Comparison of ENCODE assay signal across 7 cellular contexts in the genomic region with DNA sequence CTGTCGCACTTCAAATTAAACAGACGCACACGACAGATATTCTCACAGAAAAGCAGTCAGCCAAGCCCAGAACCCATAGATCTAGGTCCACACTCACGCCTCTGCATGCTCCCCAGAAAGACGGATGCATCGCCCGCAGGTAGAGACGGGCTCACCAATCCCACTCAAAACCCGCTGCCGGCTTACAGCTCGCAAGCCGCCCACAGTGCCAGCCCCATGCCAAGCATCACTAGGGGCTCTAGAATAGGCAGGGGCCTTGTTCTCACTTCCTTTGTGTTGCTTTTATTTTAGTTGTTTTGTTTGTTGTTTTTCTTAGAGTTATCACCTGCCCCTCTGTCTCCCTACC. TPM values are rescaled to one million over a fixed set of nuclear protein-coding genes. Genes with fewer than 3 reads are reported as not detected.
DNase-seq lines count a peak whose midpoint lies in the region; ATAC-seq and TF ChIP-seq lines count a peak whose summit lies in the region.

No MANE protein-coding gene starts in this region.

- no peaks in the 10 kb centered on the region for H3K4me1 ChIP-seq in HUES6 (ENCODE audit: control insufficient read depth, insufficient read depth, low read length)

- peaks cover 10% of the 10 kb centered on the region for H3K4me1 Mint-ChIP-seq in activated naive CD8-positive, alpha-beta T cell treated with anti-CD3 and anti-CD28 coated beads for 36 hours
- H3K4me1 Mint-ChIP-seq in stimulated activated effector memory CD8-positive, alpha-beta T cell treated with anti-CD3 and anti-CD28 coated beads, Interleukin-12 subunit alpha, Interleukin-12 subunit beta, amount 100 ng/mL, for 72 hours = peaks cover 16% of the 10 kb centered on the region

- no peak overlapping the region for H3K9ac ChIP-seq in HUES6 (ENCODE audit: low read length)

- DNase-seq in activated naive CD8-positive, alpha-beta T cell treated with anti-CD3 and anti-CD28 coated beads for 36 hours = no peak
- no peak for DNase-seq in stimulated activated effector memory CD8-positive, alpha-beta T cell treated with anti-CD3 and anti-CD28 coated beads, Interleukin-12 subunit alpha, Interleukin-12 subunit beta, amount 100 ng/mL, for 72 hours (ENCODE audit: low spot score in 2 of 2)
- DNase-seq in GM10248 (ENCODE audit: extremely low spot score) (no peak), OCI-M1 (lab: John Stamatoyannopoulos, UW) (no peak), NCI-H1930 (lab: John Stamatoyannopoulos, UW) (no peak)

- no peaks in the 10 kb centered on the region for H3K9me3 Mint-ChIP-seq in activated naive CD8-positive, alpha-beta T cell treated with anti-CD3 and anti-CD28 coated beads for 36 hours
- no peaks in the 10 kb centered on the region for H3K9me3 Mint-ChIP-seq in stimulated activated effector memory CD8-positive, alpha-beta T cell treated with anti-CD3 and anti-CD28 coated beads, Interleukin-12 subunit alpha, Interleukin-12 subunit beta, amount 100 ng/mL, for 72 hours

- no peaks in the 10 kb centered on the region for H3K36me3 ChIP-seq in HUES6 (ENCODE audit: control insufficient read depth, insufficient read depth, low read length)

- H3K4me3 Mint-ChIP-seq in activated naive CD8-positive, alpha-beta T cell treated with anti-CD3 and anti-CD28 coated beads for 36 hours = peak overlapping the region; percentile 87
- peak overlapping the region; percentile 79 for H3K4me3 Mint-ChIP-seq in stimulated activated effector memory CD8-positive, alpha-beta T cell treated with anti-CD3 and anti-CD28 coated beads, Interleukin-12 subunit alpha, Interleukin-12 subunit beta, amount 100 ng/mL, for 72 hours

- H3K36me3 Mint-ChIP-seq in activated naive CD8-positive, alpha-beta T cell treated with anti-CD3 and anti-CD28 coated beads for 36 hours = no peaks in the 10 kb centered on the region
- peaks cover 5% of the 10 kb centered on the region for H3K36me3 Mint-ChIP-seq in stimulated activated effector memory CD8-positive, alpha-beta T cell treated with anti-CD3 and anti-CD28 coated beads, Interleukin-12 subunit alpha, Interleukin-12 subunit beta, amount 100 ng/mL, for 72 hours

- peak overlapping the region; percentile 89 for H3K4me3 ChIP-seq in HUES6 (ENCODE audit: low read depth, low read length)
- H3K4me3 ChIP-seq in iPS-11a (ENCODE audit: low read depth, low read length) = peak overlapping the region; percentile 77

- no peak overlapping the region for H3K27ac ChIP-seq in HUES6 (ENCODE audit: low read depth, low read length)

- CTCF ChIA-PET in GM10248 (lab: Yijun Ruan, JAX) = interaction anchor here (1.4 kb wide), 1 partner anchor 10 kb away, joined by 5 read pairs; no protein-coding TSS in a partner anchor

- TF ChIP-seq CTCF in GM10248 (IDR thresholded peaks at IDR 0.05; ENCODE audit: control extremely low read depth, extremely low read depth, low read depth, missing control alignments) = no peak

- no peak overlapping the region for H3K27ac Mint-ChIP-seq in activated naive CD8-positive, alpha-beta T cell treated with anti-CD3 and anti-CD28 coated beads for 36 hours
- H3K27ac Mint-ChIP-seq in stimulated activated effector memory CD8-positive, alpha-beta T cell treated with anti-CD3 and anti-CD28 coated beads, Interleukin-12 subunit alpha, Interleukin-12 subunit beta, amount 100 ng/mL, for 72 hours = peak overlapping the region; percentile 45

- H3K27me3 Mint-ChIP-seq in activated naive CD8-positive, alpha-beta T cell treated with anti-CD3 and anti-CD28 coated beads for 36 hours = peaks cover 23% of the 10 kb centered on the region

- H3K9me3 ChIP-seq in HUES6 (ENCODE audit: control insufficient read depth, insufficient read depth, low read depth, low read length) = no peaks in the 10 kb centered on the region

- peaks cover 21% of the 10 kb centered on the region for H3K27me3 ChIP-seq in HUES6 (ENCODE audit: control insufficient read depth, insufficient read depth, low read length)

- POLR2A ChIA-PET in GM10248 (lab: Yijun Ruan, JAX) = no interaction called here

- ATAC-seq in stimulated activated effector memory CD8-positive, alpha-beta T cell treated with anti-CD3 and anti-CD28 coated beads, Interleukin-12 subunit alpha, Interleukin-12 subunit beta, amount 100 ng/mL, for 72 hours = peak; percentile 55

RNA-seq across cellular contexts. Expression of gene BMERB1, which starts 0.3 kb away (rescaled TPM):
- total RNA-seq in activated naive CD8-positive, alpha-beta T cell treated with anti-CD3 and anti-CD28 coated beads for 36 hours = 10 to 100 TPM; 19.9 to 24.8 TPM

RNA-seq across cellular contexts. Expression of gene MPV17L, which starts 38.5 kb away (rescaled TPM):
- total RNA-seq in activated naive CD8-positive, alpha-beta T cell treated with anti-CD3 and anti-CD28 coated beads for 36 hours = under 1 TPM; 0.20 to 0.21 TPM

RNA-seq across cellular contexts. Expression of gene NPIPA5, which starts 56.0 kb away (rescaled TPM):
- 10 to 100 TPM in 1 of 2 experiments, 1 to 10 TPM in 1; 8.8 to 13.6 TPM for total RNA-seq in activated naive CD8-positive, alpha-beta T cell treated with anti-CD3 and anti-CD28 coated beads for 36 hours
